13 cellular contexts compared by ENCODE assay signal in the genomic region with DNA sequence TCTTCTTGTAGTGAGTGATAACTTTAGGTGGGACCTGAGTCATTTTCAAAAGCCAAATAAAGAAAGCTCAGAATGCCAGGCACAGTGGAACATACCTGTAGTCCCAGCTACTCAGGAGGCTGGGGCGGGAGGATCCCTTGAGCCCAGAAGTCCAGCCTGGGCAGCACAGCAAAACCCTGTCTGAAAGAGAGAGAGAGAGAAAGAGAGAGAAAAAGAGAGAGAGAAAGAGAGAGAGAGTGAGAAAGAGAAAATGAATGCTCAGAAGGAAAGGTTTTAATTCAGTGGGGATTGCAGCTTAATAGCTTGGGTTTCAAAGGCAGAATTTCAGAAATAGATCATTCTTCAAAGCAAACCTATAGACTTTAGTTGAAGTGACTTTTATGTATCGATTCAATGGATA. TPM values are rescaled to one million over a fixed set of nuclear protein-coding genes. Genes with fewer than 3 reads are reported as not detected.
A peak's percentile ranks its signal among the peaks of the same experiment; 100 is the strongest.
DNase-seq lines count a peak whose midpoint lies in the region; ATAC-seq and TF ChIP-seq lines count a peak whose summit lies in the region.
"Had no signal": no experiment of that assay in that cellular context is flagged by ENCODE, and none has a peak within 500 bp of the region (broad histone marks: within the 10 kb centered on the region; RNA-seq: fewer than 3 reads in every experiment).

No MANE protein-coding gene starts in this region.

- H3K9me3 Mint-ChIP-seq in activated naive CD4-positive, alpha-beta T cell treated with anti-CD3 and anti-CD28 coated beads, Interleukin-2, amount 50 U/mL, for 24 hours, result no peaks in the 10 kb centered on the region
- no peaks in the 10 kb centered on the region for H3K9me3 Mint-ChIP-seq in activated naive CD4-positive, alpha-beta T cell treated with anti-CD3 and anti-CD28 coated beads, Interleukin-2, amount 10 ng/mL, durations not matched to agents 7 days and 5 days
- no peaks in the 10 kb centered on the region for H3K9me3 Mint-ChIP-seq in activated T-helper 17 cell treated with anti-CD3 and anti-CD28 coated beads, Interleukin-2, amount 50 U/mL, for 72 hours
- H3K9me3 Mint-ChIP-seq in stimulated activated memory B cell treated with anti-CD40 and anti-IgM and Interleukin-4, amounts not matched to agents 10 μg/mL and 1 μg/mL and 100 μg/mL, for 72 hours, result no peaks in the 10 kb centered on the region
- H3K9me3 Mint-ChIP-seq: IgD-negative memory B cell had no signal

- H3K27me3 Mint-ChIP-seq in activated naive CD4-positive, alpha-beta T cell treated with anti-CD3 and anti-CD28 coated beads, Interleukin-2, amount 50 U/mL, for 24 hours, result peaks cover 2% of the 10 kb centered on the region
- peaks cover 13% of the 10 kb centered on the region for H3K27me3 Mint-ChIP-seq in activated naive CD4-positive, alpha-beta T cell treated with anti-CD3 and anti-CD28 coated beads, Interleukin-2, amount 10 ng/mL, durations not matched to agents 7 days and 5 days
- peaks cover 3% of the 10 kb centered on the region for H3K27me3 Mint-ChIP-seq in activated T-helper 17 cell treated with anti-CD3 and anti-CD28 coated beads, Interleukin-2, amount 50 U/mL, for 72 hours
- no peaks in the 10 kb centered on the region for H3K27me3 Mint-ChIP-seq in stimulated activated memory B cell treated with anti-CD40 and anti-IgM and Interleukin-4, amounts not matched to agents 10 μg/mL and 1 μg/mL and 100 μg/mL, for 72 hours

- H3K4me1 ChIP-seq in Karpas-422 (ENCODE audit: low read length), result peaks cover 25% of the 10 kb centered on the region

- H4K20me1 ChIP-seq in Karpas-422 (ENCODE audit: insufficient read depth, low read depth, low read length), result no peaks in the 10 kb centered on the region

- no peaks in the 10 kb centered on the region for H3K27me3 ChIP-seq in Karpas-422 (ENCODE audit: low read length)
- H3K27me3 ChIP-seq: SJSA1 had no signal

- TF ChIP-seq CTCF in GM10248 (IDR thresholded peaks at IDR 0.05; ENCODE audit: control extremely low read depth, extremely low read depth, low read depth, missing control alignments), result no peak

- peaks cover 16% of the 10 kb centered on the region for H3K4me1 Mint-ChIP-seq in activated naive CD4-positive, alpha-beta T cell treated with anti-CD3 and anti-CD28 coated beads, Interleukin-2, amount 50 U/mL, for 24 hours
- H3K4me1 Mint-ChIP-seq in activated naive CD4-positive, alpha-beta T cell treated with anti-CD3 and anti-CD28 coated beads, Interleukin-2, amount 10 ng/mL, durations not matched to agents 7 days and 5 days, result peaks cover 12% of the 10 kb centered on the region
- H3K4me1 Mint-ChIP-seq in activated T-helper 17 cell treated with anti-CD3 and anti-CD28 coated beads, Interleukin-2, amount 50 U/mL, for 72 hours, result peaks cover 10% of the 10 kb centered on the region
- peaks cover 11% of the 10 kb centered on the region for H3K4me1 Mint-ChIP-seq in stimulated activated memory B cell treated with anti-CD40 and anti-IgM and Interleukin-4, amounts not matched to agents 10 μg/mL and 1 μg/mL and 100 μg/mL, for 72 hours

- H2AFZ ChIP-seq in Karpas-422 (ENCODE audit: low read length), result 0 out of 2 replicates have a peak overlapping the region, but pooled peaks have one; percentile 74

- H3K4me2 ChIP-seq in Karpas-422 (ENCODE audit: low read depth, low read length, poor library complexity, severe bottlenecking), result peak overlapping the region; percentile 90

- DNase-seq in activated naive CD4-positive, alpha-beta T cell treated with anti-CD3 and anti-CD28 coated beads, Interleukin-2, amount 10 ng/mL, durations not matched to agents 7 days and 5 days, result no peak
- DNase-seq in Karpas-422 (no peak), GM10248 (ENCODE audit: extremely low spot score) (no peak), kidney tubule cell (ENCODE audit: low spot score) (no peak)
- no peak for DNase-seq in activated CD4-positive, alpha-beta T cell treated with anti-CD3 and anti-CD28 coated beads for 48 hours
- DNase-seq: BE2C, EL, NCI-H226 had no signal

- H3K79me2 ChIP-seq in Karpas-422 (ENCODE audit: low read length), result no peaks in the 10 kb centered on the region

- peak overlapping the region; percentile 64 for H3K4me3 Mint-ChIP-seq in activated naive CD4-positive, alpha-beta T cell treated with anti-CD3 and anti-CD28 coated beads, Interleukin-2, amount 50 U/mL, for 24 hours
- H3K4me3 Mint-ChIP-seq in activated naive CD4-positive, alpha-beta T cell treated with anti-CD3 and anti-CD28 coated beads, Interleukin-2, amount 10 ng/mL, durations not matched to agents 7 days and 5 days, result no peak overlapping the region
- peak overlapping the region; percentile 80 for H3K4me3 Mint-ChIP-seq in activated T-helper 17 cell treated with anti-CD3 and anti-CD28 coated beads, Interleukin-2, amount 50 U/mL, for 72 hours
- no peak overlapping the region for H3K4me3 Mint-ChIP-seq in stimulated activated memory B cell treated with anti-CD40 and anti-IgM and Interleukin-4, amounts not matched to agents 10 μg/mL and 1 μg/mL and 100 μg/mL, for 72 hours

- H3K36me3 Mint-ChIP-seq in activated naive CD4-positive, alpha-beta T cell treated with anti-CD3 and anti-CD28 coated beads, Interleukin-2, amount 50 U/mL, for 24 hours, result no peaks in the 10 kb centered on the region
- no peaks in the 10 kb centered on the region for H3K36me3 Mint-ChIP-seq in activated naive CD4-positive, alpha-beta T cell treated with anti-CD3 and anti-CD28 coated beads, Interleukin-2, amount 10 ng/mL, durations not matched to agents 7 days and 5 days
- H3K36me3 Mint-ChIP-seq in activated T-helper 17 cell treated with anti-CD3 and anti-CD28 coated beads, Interleukin-2, amount 50 U/mL, for 72 hours (ENCODE audit: low read depth), result no peaks in the 10 kb centered on the region
- H3K36me3 Mint-ChIP-seq in stimulated activated memory B cell treated with anti-CD40 and anti-IgM and Interleukin-4, amounts not matched to agents 10 μg/mL and 1 μg/mL and 100 μg/mL, for 72 hours, result no peaks in the 10 kb centered on the region
- H3K36me3 Mint-ChIP-seq: IgD-negative memory B cell had no signal

- H3K9me3 ChIP-seq in Karpas-422 (ENCODE audit: low read length), result no peaks in the 10 kb centered on the region
- H3K9me3 ChIP-seq: BE2C, SJSA1 had no signal

- POLR2A ChIA-PET in GM10248 (lab: Yijun Ruan, JAX), result no interaction called here

- H3K9me2 ChIP-seq in Karpas-422 (replicated peaks; ENCODE audit: insufficient read depth, low read length), result no peaks in the 10 kb centered on the region

- H3K27ac Mint-ChIP-seq in activated naive CD4-positive, alpha-beta T cell treated with anti-CD3 and anti-CD28 coated beads, Interleukin-2, amount 50 U/mL, for 24 hours, result peak overlapping the region; percentile 43
- no peak overlapping the region for H3K27ac Mint-ChIP-seq in activated naive CD4-positive, alpha-beta T cell treated with anti-CD3 and anti-CD28 coated beads, Interleukin-2, amount 10 ng/mL, durations not matched to agents 7 days and 5 days
- peak overlapping the region; percentile 66 for H3K27ac Mint-ChIP-seq in activated T-helper 17 cell treated with anti-CD3 and anti-CD28 coated beads, Interleukin-2, amount 50 U/mL, for 72 hours
- H3K27ac Mint-ChIP-seq in stimulated activated memory B cell treated with anti-CD40 and anti-IgM and Interleukin-4, amounts not matched to agents 10 μg/mL and 1 μg/mL and 100 μg/mL, for 72 hours, result peak overlapping the region; percentile 80
- H3K27ac Mint-ChIP-seq: IgD-negative memory B cell had no signal

- 0 out of 2 replicates have a peak overlapping the region, but pooled peaks have one; percentile 39 for H3K9ac ChIP-seq in Karpas-422 (ENCODE audit: low read length)

- CTCF ChIA-PET in activated naive CD4-positive, alpha-beta T cell treated with anti-CD3 and anti-CD28 coated beads, Interleukin-2, amount 10 ng/mL, durations not matched to agents 7 days and 5 days (lab: Charles Lee), result interaction anchor here (0.6 to 7.4 kb wide), 24 partner anchors 9 to 707 kb away, joined by 3 to 76 read pairs (median 8); a partner anchor contains a TSS
- CTCF ChIA-PET in GM10248 (lab: Yijun Ruan, JAX), result interaction anchor here (0.6 to 10.9 kb wide), 45 partner anchors 11 to 1490 kb away, joined by 3 to 135 read pairs (median 4); a partner anchor contains a TSS

- no peaks in the 10 kb centered on the region for H3K36me3 ChIP-seq in Karpas-422 (ENCODE audit: insufficient read depth, low read length)
- H3K36me3 ChIP-seq: BE2C, SJSA1 had no signal

- H3K27ac ChIP-seq in Karpas-422 (ENCODE audit: low read length), result no peak overlapping the region
- H3K27ac ChIP-seq: SJSA1 had no signal

- H3K4me3 ChIP-seq in Karpas-422 (ENCODE audit: low read length), result no peak overlapping the region
- H3K4me3 ChIP-seq: SJSA1 had no signal

- no peak for ATAC-seq in activated T-helper 17 cell treated with anti-CD3 and anti-CD28 coated beads, Interleukin-2, amount 50 U/mL, for 72 hours (replicated peaks)
- no peak for ATAC-seq in stimulated activated memory B cell treated with anti-CD40 and anti-IgM and Interleukin-4, amounts not matched to agents 10 μg/mL and 1 μg/mL and 100 μg/mL, for 72 hours

RNA-seq across cellular contexts. Expression of a gene that starts 25.7 kb away (rescaled TPM):
- 6.3 and 11.8 TPM in 2 replicates for total RNA-seq in Karpas-422 (2014; rRNA removed; shearing (Covaris generic); ENCODE audit: low replicate concordance)
- 1 to 10 TPM; 1.3 to 3.2 TPM for total RNA-seq in activated T-helper 17 cell treated with anti-CD3 and anti-CD28 coated beads, Interleukin-2, amount 50 U/mL, for 72 hours

RNA-seq across cellular contexts. Expression of a gene that starts 26.9 kb away (rescaled TPM):
- 92.2 and 169 TPM in 2 replicates for total RNA-seq in Karpas-422 (2014; rRNA removed; shearing (Covaris generic); ENCODE audit: low replicate concordance)
- total RNA-seq in activated T-helper 17 cell treated with anti-CD3 and anti-CD28 coated beads, Interleukin-2, amount 50 U/mL, for 72 hours, result 10 to 100 TPM; 60.2 to 84.3 TPM

Comparison
In these comparisons a context has a peak if more than half of its experiments do, and no peak if none do; other contexts are left out.
1. H3K4me3 Mint-ChIP-seq: peak in activated naive CD4-positive, alpha-beta T cell treated with anti-CD3 and anti-CD28 coated beads, Interleukin-2, amount 50 U/mL, for 24 hours (single experiment) and activated T-helper 17 cell treated with anti-CD3 and anti-CD28 coated beads, Interleukin-2, amount 50 U/mL, for 72 hours (single experiment); none in activated naive CD4-positive, alpha-beta T cell treated with anti-CD3 and anti-CD28 coated beads, Interleukin-2, amount 10 ng/mL, durations not matched to agents 7 days and 5 days (single experiment) and stimulated activated memory B cell treated with anti-CD40 and anti-IgM and Interleukin-4, amounts not matched to agents 10 μg/mL and 1 μg/mL and 100 μg/mL, for 72 hours (single experiment).